Comparison of ENCODE assay signal across 1 cellular context in the genomic region with DNA sequence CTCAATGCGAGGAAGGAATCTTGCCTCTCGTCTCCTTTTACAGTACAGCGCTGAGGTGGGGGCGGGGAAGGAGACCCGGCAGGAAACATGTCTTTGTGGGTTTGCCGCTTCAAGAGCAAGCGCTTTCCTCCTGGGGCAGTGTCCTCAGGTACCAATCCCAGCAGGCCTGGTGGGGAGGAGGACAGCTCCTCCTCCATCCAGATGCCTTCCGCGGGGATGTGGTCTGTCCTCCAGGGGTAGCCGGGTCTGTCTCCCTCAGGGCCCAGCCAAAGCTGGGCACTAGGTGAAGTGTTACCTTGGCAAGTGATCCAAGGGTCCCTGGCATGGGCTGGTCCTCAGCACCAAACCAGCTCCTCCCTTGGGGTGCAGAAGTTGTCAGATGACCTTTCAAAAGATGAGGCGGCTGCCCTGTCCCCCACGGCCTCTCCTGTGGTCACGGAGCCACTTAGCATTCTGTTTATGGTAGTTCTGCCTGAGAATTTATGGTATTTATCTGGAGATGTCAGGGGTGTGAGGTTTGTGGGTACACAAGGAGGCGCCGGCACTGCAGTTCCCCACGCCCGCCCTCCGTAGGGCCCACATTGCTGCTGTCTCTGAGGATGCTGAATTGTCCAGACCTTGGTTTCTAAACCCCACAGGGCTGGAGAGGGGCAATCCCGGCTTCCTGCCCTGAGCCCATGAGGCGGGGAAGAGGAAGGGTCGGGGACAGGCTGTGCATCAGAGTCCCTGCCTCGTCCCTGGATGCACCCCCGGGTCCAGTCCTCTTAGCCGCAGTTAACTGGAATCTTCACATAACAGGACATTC.
TF ChIP-seq lines count a peak whose summit lies in the region.

No MANE protein-coding gene starts in this region.

TF ChIP-seq in H1, 55 proteins besides CTCF, POLR2A, EP300 and RAD21:
- TF ChIP-seq CTBP2 (IDR thresholded peaks at IDR 0.05; ENCODE audit: borderline replicate concordance, insufficient read depth, insufficient read length, low read length) (peak; percentile 66), SUZ12 (IDR thresholded peaks at IDR 0.05; ENCODE audit: low read length) (peak; percentile 48; the same call in 1 of the 2 replicates), RBBP5 (IDR thresholded peaks at IDR 0.05; ENCODE audit: borderline replicate concordance, low read depth, low read length) (0 out of 2 replicates have a peak, but pooled peaks have one; percentile 49), EZH2 (IDR thresholded peaks at IDR 0.05; ENCODE audit: low read depth, low read length, severe bottlenecking) (peak; percentile 50), RFX5 (IDR thresholded peaks at IDR 0.05; ENCODE audit: borderline replicate concordance, low read depth, low read length) (no peak), ASH2L (IDR thresholded peaks at IDR 0.05; ENCODE audit: low read length) (no peak)
- TF ChIP-seq, protein P1, sequence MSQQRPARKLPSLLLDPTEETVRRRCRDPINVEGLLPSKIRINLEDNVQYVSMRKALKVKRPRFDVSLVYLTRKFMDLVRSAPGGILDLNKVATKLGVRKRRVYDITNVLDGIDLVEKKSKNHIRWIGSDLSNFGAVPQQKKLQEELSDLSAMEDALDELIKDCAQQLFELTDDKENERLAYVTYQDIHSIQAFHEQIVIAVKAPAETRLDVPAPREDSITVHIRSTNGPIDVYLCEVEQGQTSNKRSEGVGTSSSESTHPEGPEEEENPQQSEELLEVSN (IDR thresholded peaks at IDR 0.05) = 0 out of 2 replicates have a peak, but pooled peaks have one; percentile 8
- TF ChIP-seq, protein P2, sequence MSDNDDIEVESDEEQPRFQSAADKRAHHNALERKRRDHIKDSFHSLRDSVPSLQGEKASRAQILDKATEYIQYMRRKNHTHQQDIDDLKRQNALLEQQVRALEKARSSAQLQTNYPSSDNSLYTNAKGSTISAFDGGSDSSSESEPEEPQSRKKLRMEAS (IDR thresholded peaks at IDR 0.05) = 0 out of 2 replicates have a peak, but pooled peaks have one; percentile 41
